24 cellular contexts compared by ENCODE assay signal in the genomic region with DNA sequence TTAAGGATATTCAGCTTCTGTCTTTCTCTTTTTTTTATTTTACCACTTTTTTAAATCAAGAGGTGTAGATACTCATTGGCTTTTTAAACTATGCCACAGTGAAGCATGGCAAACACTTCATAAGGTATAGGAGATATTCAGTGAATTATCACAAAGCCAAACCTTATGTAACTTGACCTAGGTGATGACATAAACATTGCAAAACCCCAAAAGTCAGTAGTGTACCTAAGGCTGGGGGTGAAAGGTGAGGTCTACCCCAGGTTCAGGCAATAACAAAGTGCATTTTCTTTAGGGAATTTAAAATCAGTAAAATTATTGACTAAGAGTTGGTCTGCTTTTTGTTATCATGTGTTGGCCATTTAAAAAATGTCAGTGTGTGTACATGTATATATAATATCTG. TPM values are rescaled to one million over a fixed set of nuclear protein-coding genes. Genes with fewer than 3 reads are reported as not detected.
A peak's percentile ranks its signal among the peaks of the same experiment; 100 is the strongest.
DNase-seq lines count a peak whose midpoint lies in the region; ATAC-seq, FAIRE-seq and TF ChIP-seq lines count a peak whose summit lies in the region.
"Had no signal": no experiment of that assay in that cellular context is flagged by ENCODE, and none has a peak within 500 bp of the region (broad histone marks: within the 10 kb centered on the region; RNA-seq: fewer than 3 reads in every experiment).

No MANE protein-coding gene starts in this region.

- TF ChIP-seq POLR2A in breast epithelium (IDR thresholded peaks at IDR 0.05) (no peak), HepG2 (IDR thresholded peaks at IDR 0.05; ENCODE audit: insufficient read depth in 1 of 2, low read depth in 2 of 2, low read length in 2 of 2) (no peak)

- H3K36me3 Mint-ChIP-seq in MCF 10A (ENCODE audit: insufficient read depth, unreplicated experiment) = no peaks in the 10 kb centered on the region
- H3K36me3 Mint-ChIP-seq in nephron progenitor cell (ENCODE audit: low read depth) = no peaks in the 10 kb centered on the region
- H3K36me3 Mint-ChIP-seq: CD8-positive, alpha-beta memory T cell had no signal

- no peak overlapping the region for H3K27ac Mint-ChIP-seq in MCF 10A (ENCODE audit: low read depth, unreplicated experiment)
- peak overlapping the region; percentile 25 for H3K27ac Mint-ChIP-seq in nephron progenitor cell
- H3K27ac Mint-ChIP-seq: CD4-positive, alpha-beta T cell; CD8-positive, alpha-beta memory T cell; GM23338; H9 had no signal

- no peak for TF ChIP-seq EP300 in HepG2 (IDR thresholded peaks at IDR 0.05; ENCODE audit: low read depth in 2 of 2, low read length in 2 of 2)
- TF ChIP-seq EP300 in HepG2 (CRISPR knock-in tag; IDR thresholded peaks at IDR 0.05; ENCODE audit: borderline replicate concordance) = no peak

- H3K4me3 ChIP-seq in breast epithelium = no peak overlapping the region
- no peak overlapping the region for H3K4me3 ChIP-seq in HepG2 (replicated peaks in 1 of 3; ENCODE audit: insufficient read depth in 1 of 3, low read depth in 2 of 3, low read length in 3 of 3)
- H3K4me3 ChIP-seq: BLaER1 treated with 17β-estradiol and CSF1 and Interleukin-3, amounts not matched to agents 10 nM and 100 nM; GM23338 had no signal

- no peaks in the 10 kb centered on the region for H3K4me1 ChIP-seq in breast epithelium
- peaks cover 26% of the 10 kb centered on the region for H3K4me1 ChIP-seq in HepG2 (ENCODE audit: insufficient read depth, low read length)
- H3K4me1 ChIP-seq: BE2C; BLaER1 treated with 17β-estradiol and CSF1 and Interleukin-3, amounts not matched to agents 10 nM and 100 nM had no signal

- peak; percentile 1 for DNase-seq in MCF 10A (ENCODE audit: unreplicated experiment)
- DNase-seq in breast epithelium (ENCODE audit: low spot score in 2 of 2) = no peak
- DNase-seq in HepG2 (ENCODE audit: low spot score) = peak; percentile 1
- DNase-seq in nephron progenitor cell = no peak
- peak; percentile 3 for DNase-seq in superior temporal gyrus (ENCODE audit: extremely low spot score)
- DNase-seq in putamen (ENCODE audit: low spot score) = no peak
- no peak for DNase-seq in AG08395 (ENCODE audit: low spot score)
- DNase-seq: AML-193; BE2C; CD4-positive, alpha-beta T cell; CD8-positive, alpha-beta memory T cell; DMS53; DMS79 treated with DMSO at 0.1 percent for 48 hours; GF-D8; H9 had no signal

- H3K4me2 ChIP-seq in HepG2 (ENCODE audit: low read depth, low read length) = no peak overlapping the region
- H3K4me2 ChIP-seq: BLaER1 treated with 17β-estradiol and CSF1 and Interleukin-3, amounts not matched to agents 10 nM and 100 nM; GM23338 had no signal

- H3K9me3 ChIP-seq in breast epithelium (no peaks in the 10 kb centered on the region), HepG2 (ENCODE audit: low read length) (no peaks in the 10 kb centered on the region)
- H3K9me3 ChIP-seq: BE2C; BLaER1 treated with 17β-estradiol and CSF1 and Interleukin-3, amounts not matched to agents 10 nM and 100 nM had no signal

- intact Hi-C loops in MCF 10A (cut with micrococcal nuclease) (no loop called here), breast epithelium (cut with DNase I; ENCODE audit: low total_unique reads) (no loop called here), HepG2 (cut with micrococcal nuclease; ENCODE audit: unreplicated experiment) (no loop called here)

- CTCF ChIA-PET in MCF 10A (lab: Yijun Ruan, JAX) (no interaction called here), HepG2 (lab: Yijun Ruan, JAX; ENCODE audit: low intra/inter-chr PET ratio, low total read pairs) (no interaction called here)

- in situ Hi-C loops in HepG2 (cut with HindIII; ENCODE audit: extremely low pct_ligation_motif_present, low pct_unique_long_range_greater_than_20kb) = no loop called here

- peaks cover 4% of the 10 kb centered on the region for H3K79me2 ChIP-seq in HepG2 (ENCODE audit: insufficient read depth, low read length)

- H4K20me1 ChIP-seq in HepG2 (ENCODE audit: insufficient read depth, low read length) = no peaks in the 10 kb centered on the region
- H4K20me1 ChIP-seq: BLaER1 treated with 17β-estradiol and CSF1 and Interleukin-3, amounts not matched to agents 10 nM and 100 nM had no signal

- no peak for TF ChIP-seq RAD21 in HepG2 (CRISPR knock-in tag; IDR thresholded peaks at IDR 0.05)

- H3K27me3 Mint-ChIP-seq in MCF 10A (ENCODE audit: insufficient read depth, unreplicated experiment) (no peaks in the 10 kb centered on the region), nephron progenitor cell (ENCODE audit: low read depth, poor library complexity) (no peaks in the 10 kb centered on the region)
- H3K27me3 Mint-ChIP-seq: CD4-positive, alpha-beta T cell; CD8-positive, alpha-beta memory T cell had no signal

- no peak for FAIRE-seq in HepG2 (lab: Jason Lieb, UNC)
- FAIRE-seq: A204.1, GM12892 had no signal

- TF ChIP-seq CTCF in MCF 10A (IDR thresholded peaks at IDR 0.05; ENCODE audit: unreplicated experiment) (no peak), breast epithelium (IDR thresholded peaks at IDR 0.05) (no peak), HepG2 (CRISPR knock-in tag; IDR thresholded peaks at IDR 0.05) (no peak), nephron progenitor cell (IDR thresholded peaks at IDR 0.05) (no peak)

- H3K4me3 Mint-ChIP-seq in MCF 10A (ENCODE audit: unreplicated experiment) (no peak overlapping the region), nephron progenitor cell (no peak overlapping the region)
- H3K4me3 Mint-ChIP-seq: CD14-positive monocyte; CD4-positive, alpha-beta T cell; CD8-positive, alpha-beta memory T cell; GM23338; H9 had no signal

- H3K9me3 Mint-ChIP-seq in MCF 10A (ENCODE audit: unreplicated experiment) = peaks cover 8% of the 10 kb centered on the region
- peaks cover 54% of the 10 kb centered on the region for H3K9me3 Mint-ChIP-seq in nephron progenitor cell
- H3K9me3 Mint-ChIP-seq: CD4-positive, alpha-beta T cell; CD8-positive, alpha-beta memory T cell; GM23338 had no signal

- no peaks in the 10 kb centered on the region for H3K27me3 ChIP-seq in breast epithelium
- H3K27me3 ChIP-seq in HepG2 (ENCODE audit: control insufficient read depth in 1 of 2, insufficient read depth in 2 of 2, low read length in 2 of 2) = no peaks in the 10 kb centered on the region
- H3K27me3 ChIP-seq: BE2C had no signal

- no TSS peak for BruUV-seq in MCF 10A (replicated peaks; lab: Mats Ljungman, UMichigan)
- no TSS peak for BruUV-seq in HepG2 (replicated peaks; lab: Mats Ljungman, UMichigan)

- H3K9ac ChIP-seq in HepG2 (ENCODE audit: insufficient read depth, low read depth, low read length) = no peak overlapping the region
- H3K9ac ChIP-seq: BLaER1 treated with 17β-estradiol and CSF1 and Interleukin-3, amounts not matched to agents 10 nM and 100 nM had no signal

- ATAC-seq in HepG2 = no peak
- no peak for ATAC-seq in GM21390 (IDR thresholded peaks at IDR 0.05; ENCODE audit: unreplicated experiment)
- ATAC-seq: GM23338, HCT116 had no signal

- POLR2A ChIA-PET in MCF 10A (lab: Yijun Ruan, JAX) (no interaction called here), HepG2 (lab: Yijun Ruan, JAX) (no interaction called here)

- no peaks in the 10 kb centered on the region for H3K4me1 Mint-ChIP-seq in MCF 10A (ENCODE audit: insufficient read depth, unreplicated experiment)
- peaks cover 20% of the 10 kb centered on the region for H3K4me1 Mint-ChIP-seq in nephron progenitor cell
- H3K4me1 Mint-ChIP-seq: CD14-positive monocyte; CD8-positive, alpha-beta memory T cell had no signal

- H2AFZ ChIP-seq in HepG2 (ENCODE audit: low read length) = no peak overlapping the region
- H2AFZ ChIP-seq: GM23338 had no signal

- H3K27ac ChIP-seq in breast epithelium = no peak overlapping the region
- no peak overlapping the region for H3K27ac ChIP-seq in HepG2 (ENCODE audit: extremely low read length, insufficient read depth, low read length)
- H3K27ac ChIP-seq: 22Rv1; BLaER1 treated with 17β-estradiol and CSF1 and Interleukin-3, amounts not matched to agents 10 nM and 100 nM had no signal

- H3K36me3 ChIP-seq in breast epithelium = no peaks in the 10 kb centered on the region
- H3K36me3 ChIP-seq in HepG2 (replicated peaks in 1 of 2; ENCODE audit: control insufficient read depth in 1 of 2, insufficient read depth in 2 of 2, low read length in 2 of 2) = no peaks in the 10 kb centered on the region
- H3K36me3 ChIP-seq: BE2C; BLaER1 treated with 17β-estradiol and CSF1 and Interleukin-3, amounts not matched to agents 10 nM and 100 nM had no signal

TF ChIP-seq in HepG2, 621 proteins besides CTCF, POLR2A, EP300 and RAD21 (continues in another document):
- TF ChIP-seq CEBPG (CRISPR knock-in tag; IDR thresholded peaks at IDR 0.05) (0 out of 2 replicates have a peak, but pooled peaks have one; percentile 39), ZNF343 (CRISPR knock-in tag; IDR thresholded peaks at IDR 0.05) (no peak), HNF4A (CRISPR knock-in tag; IDR thresholded peaks at IDR 0.05) (no peak), RARA (CRISPR knock-in tag; IDR thresholded peaks at IDR 0.05) (peak; percentile 62), POGZ (CRISPR knock-in tag; IDR thresholded peaks at IDR 0.05) (no peak), RFXANK (CRISPR knock-in tag; IDR thresholded peaks at IDR 0.05) (no peak), ZNF782 (CRISPR knock-in tag; IDR thresholded peaks at IDR 0.05; ENCODE audit: borderline replicate concordance) (no peak), RFX3 (CRISPR knock-in tag; IDR thresholded peaks at IDR 0.05) (no peak)

RNA-seq across cellular contexts. Expression of a gene that starts 39.1 kb away (rescaled TPM):
- total RNA-seq in MCF 10A (2022) (8.2 and 8.3 TPM in 2 replicates), breast epithelium (10 to 100 TPM in 1 of 3 donors, 1 to 10 TPM in 2; 5.3 to 14.3 (median 6.9) TPM), HepG2 (2016; rRNA removed; fragmentation: Illumina TruSeq; extraction: Trizol) (7.0 and 9.2 TPM in 2 replicates)
- 2.6 and 4.6 TPM in 2 replicates for total RNA-seq in HepG2 (2016; cell fraction: cytosol; rRNA removed; fragmentation: Illumina TruSeq; extraction: Trizol; ENCODE audit: low read depth)
- total RNA-seq in HepG2 (2016; cell fraction: insoluble cytoplasmic fraction; rRNA removed; fragmentation: Illumina TruSeq; extraction: Trizol) = 5.7 and 8.2 TPM in 2 replicates
- total RNA-seq in HepG2 (2016; cell fraction: membrane; rRNA removed; fragmentation: Illumina TruSeq; extraction: Trizol) = 3.7 and 3.9 TPM in 2 replicates
- total RNA-seq in HepG2 (2016; cell fraction: nucleus; rRNA removed; fragmentation: Illumina TruSeq; extraction: Trizol) = 14.0 and 14.8 TPM in 2 replicates
- 2.1 and 2.8 TPM in 2 replicates for polyA plus RNA-seq in HepG2 (2011; rRNA removed)
- polyA plus RNA-seq in HepG2 (2011; cell fraction: cytosol; rRNA removed) = 1.3 and 1.5 TPM in 2 replicates
- 2.6 and 3.3 TPM in 2 replicates for polyA plus RNA-seq in HepG2 (2011; cell fraction: nucleus; rRNA removed)
- 2.1 and 2.2 TPM in 2 replicates for polyA plus RNA-seq in HepG2 (2012)
- 0.06 and 0.17 TPM in 2 replicates for polyA plus RNA-seq in HepG2 (2016; cell fraction: cytosol; fragmentation: Illumina TruSeq; extraction: Trizol; ENCODE audit: low read depth)
- polyA plus RNA-seq in HepG2 (2016; cell fraction: insoluble cytoplasmic fraction; fragmentation: Illumina TruSeq; extraction: Trizol; ENCODE audit: low read depth) = 2.9 and 3.0 TPM in 2 replicates
- polyA plus RNA-seq in HepG2 (2016; cell fraction: membrane; fragmentation: Illumina TruSeq; extraction: Trizol; ENCODE audit: low read depth) = 0.21 and 0.27 TPM in 2 replicates
- polyA plus RNA-seq in HepG2 (2016; cell fraction: nucleus; fragmentation: Illumina TruSeq; extraction: Trizol; ENCODE audit: insufficient read depth, low read depth) = 8.9 and 9.6 TPM in 2 replicates
- polyA minus RNA-seq in HepG2 (2011; rRNA and poly(A)+ RNA removed; ENCODE audit: low replicate concordance) = 6.2 and 9.6 TPM in 2 replicates
- polyA minus RNA-seq in HepG2 (2011; cell fraction: cytosol; rRNA and poly(A)+ RNA removed) = 3.5 and 4.9 TPM in 2 replicates
- polyA minus RNA-seq in HepG2 (2011; cell fraction: nucleus; rRNA and poly(A)+ RNA removed) = 13.6 and 13.8 TPM in 2 replicates
- total RNA-seq: G401 had no signal

Comparison
In these comparisons a context has a peak if more than half of its experiments do, and no peak if none do; other contexts are left out.
1. DNase-seq: peak in MCF 10A (single experiment), HepG2 (single experiment) and superior temporal gyrus (single experiment); none in breast epithelium (0 of 2), nephron progenitor cell (single experiment), putamen (single experiment) and AG08395 (single experiment).